Comparison of ENCODE assay signal across 1 cellular context in genomic region chr3:49900491-49901153, GRCh38.
TF ChIP-seq lines count a peak whose summit lies in the region.

No MANE protein-coding gene starts in this region.

TF ChIP-seq in H1, 55 proteins besides CTCF, POLR2A, EP300 and RAD21:
- TF ChIP-seq ATF2 (IDR thresholded peaks at IDR 0.05; ENCODE audit: low read length) (no peak), EGR1 (IDR thresholded peaks at IDR 0.05; ENCODE audit: borderline replicate concordance, low read depth, low read length) (no peak), TCF12 (IDR thresholded peaks at IDR 0.05; ENCODE audit: low read depth, low read length) (no peak), BCL11A (IDR thresholded peaks at IDR 0.05; ENCODE audit: low read depth in 2 of 2, low read length in 2 of 2) (no peak), CHD2 (IDR thresholded peaks at IDR 0.05; ENCODE audit: low read length) (no peak), RXRA (IDR thresholded peaks at IDR 0.05; ENCODE audit: insufficient read depth, low read depth, low read length) (no peak), SUZ12 (IDR thresholded peaks at IDR 0.05; ENCODE audit: low read length) (no peak), ASH2L (IDR thresholded peaks at IDR 0.05; ENCODE audit: low read length) (no peak), POU5F1 (IDR thresholded peaks at IDR 0.05; ENCODE audit: low read depth, low read length) (no peak), TBP (IDR thresholded peaks at IDR 0.05; ENCODE audit: low read depth, low read length) (no peak), SP4 (IDR thresholded peaks at IDR 0.05; ENCODE audit: low read length) (no peak)
